Comparison of ENCODE assay signal across 8 cellular contexts in the genomic region with DNA sequence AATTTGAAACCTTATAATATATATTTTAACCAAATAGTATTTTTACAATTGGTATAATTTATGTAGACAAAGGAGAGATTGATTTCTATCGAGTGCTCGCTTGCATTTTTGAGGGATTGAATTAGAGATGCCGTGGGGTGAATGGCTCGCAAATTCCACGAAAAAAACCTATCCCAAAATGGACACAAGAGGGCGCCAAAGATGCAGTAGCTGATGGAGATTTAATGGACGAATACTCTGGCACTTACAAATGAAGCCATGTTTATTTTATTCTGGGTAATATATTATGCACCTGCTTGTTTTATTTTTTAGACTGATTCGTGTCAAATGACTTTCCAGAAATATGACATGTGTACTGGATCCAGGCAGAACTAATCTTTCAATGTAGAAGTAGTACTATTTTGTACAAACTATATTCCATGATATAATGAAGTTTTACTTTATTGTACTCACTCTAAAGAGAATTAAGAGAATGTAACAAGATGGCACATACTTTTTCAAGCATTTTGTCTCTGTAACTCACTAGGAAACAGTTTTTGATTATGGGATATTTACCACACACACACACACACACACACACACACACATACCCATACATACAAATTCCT.
DNase-seq lines count a peak whose midpoint lies in the region; ATAC-seq and TF ChIP-seq lines count a peak whose summit lies in the region.

No MANE protein-coding gene starts in this region.

- no peak overlapping the region for H3K4me3 Mint-ChIP-seq in activated T-helper 2 cell treated with anti-CD3 and anti-CD28 coated beads, Interferon-gamma antibody, Interleukin-2, Interleukin-4, amounts not matched to agents 10 μg/mL and 5 μg/mL and 100 μg/mL, durations not matched to agents 14 hours and 24 hours and 36 hours (ENCODE audit: low read depth)

- H3K27ac Mint-ChIP-seq in activated T-helper 2 cell treated with anti-CD3 and anti-CD28 coated beads, Interferon-gamma antibody, Interleukin-2, Interleukin-4, amounts not matched to agents 10 μg/mL and 5 μg/mL and 100 μg/mL, durations not matched to agents 14 hours and 24 hours and 36 hours, result no peak overlapping the region

- peaks cover 35% of the 10 kb centered on the region for H3K27me3 Mint-ChIP-seq in activated T-helper 2 cell treated with anti-CD3 and anti-CD28 coated beads, Interferon-gamma antibody, Interleukin-2, Interleukin-4, amounts not matched to agents 10 μg/mL and 5 μg/mL and 100 μg/mL, durations not matched to agents 14 hours and 24 hours and 36 hours (ENCODE audit: low read depth)

- WGBS in smooth muscle cell (ENCODE audit: low lambda C conversion rate), result 14% methylated on average over 8 of the region's 8 CpGs

- no peaks in the 10 kb centered on the region for H3K4me1 ChIP-seq in smooth muscle cell (ENCODE audit: low read depth)

- H3K4me1 Mint-ChIP-seq in activated T-helper 2 cell treated with anti-CD3 and anti-CD28 coated beads, Interferon-gamma antibody, Interleukin-2, Interleukin-4, amounts not matched to agents 10 μg/mL and 5 μg/mL and 100 μg/mL, durations not matched to agents 14 hours and 24 hours and 36 hours (ENCODE audit: low read depth), result peaks cover 7% of the 10 kb centered on the region

- H3K9ac ChIP-seq in smooth muscle cell (ENCODE audit: low read depth), result no peak overlapping the region

- intact Hi-C loops in activated T-helper 2 cell treated with anti-CD3 and anti-CD28 coated beads, Interferon-gamma antibody, Interleukin-2, Interleukin-4, amounts not matched to agents 10 μg/mL and 5 μg/mL and 100 μg/mL, durations not matched to agents 14 hours and 24 hours and 36 hours (cut with micrococcal nuclease), result loop anchor here (5.0 kb wide), 1 partner anchor 1178 kb away; no protein-coding TSS in a partner anchor

- H4K20me1 ChIP-seq in smooth muscle cell (ENCODE audit: low read depth), result no peaks in the 10 kb centered on the region

- CTCF ChIA-PET in GM10248 (lab: Yijun Ruan, JAX), result interaction anchor here (0.8 to 1.8 kb wide), 15 partner anchors 10 to 1431 kb away, joined by 3 to 23 read pairs (median 4); no protein-coding TSS in a partner anchor

- TF ChIP-seq CTCF in 22Rv1 (IDR thresholded peaks at IDR 0.05), result peak; percentile 94
- peak; percentile 77 for TF ChIP-seq CTCF in GM10248 (IDR thresholded peaks at IDR 0.05; ENCODE audit: control extremely low read depth, extremely low read depth, low read depth, missing control alignments)
- peak; percentile 84 for TF ChIP-seq CTCF in smooth muscle cell (IDR thresholded peaks at IDR 0.05; ENCODE audit: borderline replicate concordance, insufficient read depth, poor library complexity, severe bottlenecking)

- H2AFZ ChIP-seq in smooth muscle cell (ENCODE audit: low read depth), result no peak overlapping the region

- no peaks in the 10 kb centered on the region for H3K36me3 ChIP-seq in smooth muscle cell (ENCODE audit: low read depth)

- POLR2A ChIA-PET in GM10248 (lab: Yijun Ruan, JAX), result no interaction called here

- no peaks in the 10 kb centered on the region for H3K79me2 ChIP-seq in smooth muscle cell (ENCODE audit: low read depth)

- DNase-seq in GM10248 (ENCODE audit: extremely low spot score) (peak; percentile 54), HPDE6-E6E7 (ENCODE audit: extremely low spot score) (peak; percentile 32), OCI-M2 (lab: John Stamatoyannopoulos, UW; ENCODE audit: unreplicated experiment) (peak; percentile 26), globus pallidus (ENCODE audit: low spot score) (peak; percentile 45), smooth muscle cell (lab: John Stamatoyannopoulos, UW; ENCODE audit: unreplicated experiment) (no peak)
- peak; percentile 43 for DNase-seq in activated T-helper 2 cell treated with anti-CD3 and anti-CD28 coated beads, Interferon-gamma antibody, Interleukin-2, Interleukin-4, amounts not matched to agents 10 μg/mL and 5 μg/mL and 100 μg/mL, durations not matched to agents 14 hours and 24 hours and 36 hours (ENCODE audit: low spot score)

- H3K27ac ChIP-seq in 22Rv1, result no peak overlapping the region
- no peak overlapping the region for H3K27ac ChIP-seq in smooth muscle cell (ENCODE audit: low read depth)

- ATAC-seq in esophagus mucosa, result no peak

- no peak overlapping the region for H3K4me3 ChIP-seq in smooth muscle cell

- peaks cover 33% of the 10 kb centered on the region for H3K27me3 ChIP-seq in smooth muscle cell (ENCODE audit: low read depth)

- no peak overlapping the region for H3K4me2 ChIP-seq in smooth muscle cell

- H3K9me3 ChIP-seq in smooth muscle cell (replicated peaks; ENCODE audit: low read depth), result no peaks in the 10 kb centered on the region

- no peaks in the 10 kb centered on the region for H3K9me3 Mint-ChIP-seq in activated T-helper 2 cell treated with anti-CD3 and anti-CD28 coated beads, Interferon-gamma antibody, Interleukin-2, Interleukin-4, amounts not matched to agents 10 μg/mL and 5 μg/mL and 100 μg/mL, durations not matched to agents 14 hours and 24 hours and 36 hours

- H3K36me3 Mint-ChIP-seq in activated T-helper 2 cell treated with anti-CD3 and anti-CD28 coated beads, Interferon-gamma antibody, Interleukin-2, Interleukin-4, amounts not matched to agents 10 μg/mL and 5 μg/mL and 100 μg/mL, durations not matched to agents 14 hours and 24 hours and 36 hours (ENCODE audit: low read depth), result no peaks in the 10 kb centered on the region

- no peaks in the 10 kb centered on the region for H3F3A ChIP-seq in smooth muscle cell (ENCODE audit: low read depth)
